Comparison of ENCODE assay signal across 11 cellular contexts in the genomic region with DNA sequence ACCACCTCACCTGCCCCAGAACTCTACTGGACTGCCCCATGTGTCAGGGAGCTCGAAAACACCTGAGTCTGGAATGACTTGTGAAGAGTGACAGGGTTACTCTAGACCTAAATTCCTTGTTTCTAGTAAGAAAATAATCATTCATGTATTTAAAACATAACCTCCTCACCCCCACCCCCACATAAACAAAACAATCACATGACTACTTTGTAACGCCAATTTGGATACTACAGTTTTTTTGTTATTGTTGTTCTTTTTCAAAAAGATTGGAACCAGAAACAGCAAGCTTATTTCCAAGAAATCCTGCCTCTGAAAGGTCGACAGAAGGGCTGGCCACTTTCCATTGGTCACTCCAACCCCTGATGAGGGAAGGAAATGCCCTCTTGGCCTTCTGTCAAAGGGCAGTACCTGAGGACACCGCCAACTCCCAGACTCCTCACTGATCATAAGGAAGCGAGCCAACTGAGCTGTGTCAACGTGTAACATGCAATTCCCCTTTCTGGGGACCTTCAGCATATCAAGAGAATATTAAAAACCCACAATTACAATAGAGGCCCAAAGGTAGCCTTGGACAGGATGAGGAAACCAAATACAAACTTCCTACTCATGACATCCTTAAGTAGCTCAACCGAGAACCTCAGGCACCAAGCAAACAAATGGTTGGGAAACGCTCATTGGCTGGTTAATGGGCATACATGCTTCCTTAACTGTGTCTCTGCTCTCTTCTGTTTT. TPM values are rescaled to one million over a fixed set of nuclear protein-coding genes. Genes with fewer than 3 reads are reported as not detected.
DNase-seq lines count a peak whose midpoint lies in the region; ATAC-seq and TF ChIP-seq lines count a peak whose summit lies in the region.
"Had no signal": no experiment of that assay in that cellular context is flagged by ENCODE, and none has a peak within 500 bp of the region (broad histone marks: within the 10 kb centered on the region; RNA-seq: fewer than 3 reads in every experiment).

No MANE protein-coding gene starts in this region.

- H3K4me1 ChIP-seq in heart left ventricle (peaks cover 4 to 42% (median 34%) of the 10 kb centered on the region in 12 donors), mucosa of rectum (ENCODE audit: control insufficient read depth in 2 of 2, insufficient read depth in 2 of 2, low read length in 2 of 2) (peaks cover 30 to 35% of the 10 kb centered on the region in 2 donors), upper lobe of left lung (peaks cover 22 to 39% (median 31%) of the 10 kb centered on the region in 4 donors), tibial artery (peaks cover 0 to 34% (median 21%) of the 10 kb centered on the region in 4 donors)

- peak overlapping the region; percentile 54 to 55 for H3K9ac ChIP-seq in mucosa of rectum (ENCODE audit: low read depth in 1 of 2, low read length in 2 of 2)

- H3K36me3 ChIP-seq in heart left ventricle = peaks cover 0 to 9% (median 3%) of the 10 kb centered on the region in 9 donors
- H3K36me3 ChIP-seq in mucosa of rectum (ENCODE audit: control insufficient read depth in 2 of 2, insufficient read depth in 2 of 2, low read length in 2 of 2) = peaks cover 0 to 7% of the 10 kb centered on the region in 2 donors
- H3K36me3 ChIP-seq in upper lobe of left lung = no peaks in the 10 kb centered on the region
- peaks cover 0 to 2% (median 0%) of the 10 kb centered on the region in 3 donors for H3K36me3 ChIP-seq in tibial artery

- no peak for TF ChIP-seq CTCF in heart left ventricle (IDR thresholded peaks at IDR 0.05)
- no peak for TF ChIP-seq CTCF in upper lobe of left lung (IDR thresholded peaks at IDR 0.05)
- TF ChIP-seq CTCF in tibial artery (IDR thresholded peaks at IDR 0.05) = no peak

- intact Hi-C loops in heart left ventricle (cut with DNase I) (loop anchor here in 2 of 10 donors (5.0 to 10.0 kb wide), 2 partner anchors 99 to 917 kb away; partner anchors contain the start of gene RANBP9 (in 1 of the 2)), Right ventricle myocardium superior (cut with DNase I) (no loop called here), tibial artery (cut with DNase I; ENCODE audit: low total_unique reads) (no loop called here)

- ATAC-seq in heart left ventricle = no peak
- no peak for ATAC-seq in Right ventricle myocardium superior (ENCODE audit: poor library complexity)
- ATAC-seq in upper lobe of left lung (ENCODE audit: low FRiP score in 2 of 2) = no peak

- TF ChIP-seq EP300 in upper lobe of left lung (IDR thresholded peaks at IDR 0.05) = no peak

- TF ChIP-seq POLR2A in heart left ventricle (IDR thresholded peaks at IDR 0.05) = no peak
- no peak for TF ChIP-seq POLR2A in upper lobe of left lung (IDR thresholded peaks at IDR 0.05)

- DNase-seq in heart left ventricle (peak in 2 of 5 donors; percentile 18 to 29), Right ventricle myocardium superior (no peak), T47D (ENCODE audit: low read depth in 1 of 2, low spot score in 1 of 2) (peak; percentile 23 to 57), upper lobe of left lung (peak in 1 of 2 donors; percentile 57), activated gamma-delta T cell (lab: John Stamatoyannopoulos, UW) (no peak), tibial artery (no peak)
- no peak for DNase-seq in stimulated activated naive CD4-positive, alpha-beta T cell (lab: John Stamatoyannopoulos, UW)
- DNase-seq: activated effector memory CD4-positive, alpha-beta T cell treated with anti-CD3 and anti-CD28 coated beads, Interleukin-2, amount 50 U/mL, for 16 hours; effector CD4-positive, alpha-beta T cell; NCI-H526 had no signal

- H3K9me3 ChIP-seq in heart left ventricle = no peaks in the 10 kb centered on the region
- H3K9me3 ChIP-seq in mucosa of rectum (ENCODE audit: control insufficient read depth in 2 of 2, low read length in 2 of 2) = no peaks in the 10 kb centered on the region
- no peaks in the 10 kb centered on the region for H3K9me3 ChIP-seq in upper lobe of left lung
- H3K9me3 ChIP-seq in tibial artery = no peaks in the 10 kb centered on the region

- in situ Hi-C loops in T47D (cut with HindIII; ENCODE audit: low pct_unique_long_range_greater_than_20kb, low sequenced_read_pairs) = no loop called here

- H3K27me3 ChIP-seq in heart left ventricle (no peaks in the 10 kb centered on the region), mucosa of rectum (ENCODE audit: control insufficient read depth in 2 of 2, insufficient read depth in 2 of 2, low read length in 2 of 2) (no peaks in the 10 kb centered on the region), upper lobe of left lung (no peaks in the 10 kb centered on the region), tibial artery (no peaks in the 10 kb centered on the region)

- 41 to 57% (median 43%) methylated on average over 8 of the region's 8 CpGs for WGBS in heart left ventricle, 4 donors
- 27 to 42% methylated on average over 8 of the region's 8 CpGs for WGBS in upper lobe of left lung, 2 donors

- H3K27ac ChIP-seq in heart left ventricle = peak overlapping the region in 9 of 12 donors; percentile 9 to 99 (median 37)
- H3K27ac ChIP-seq in mucosa of rectum (ENCODE audit: low read depth in 2 of 2, low read length in 2 of 2) = peak overlapping the region; percentile 69 to 97
- H3K27ac ChIP-seq in upper lobe of left lung = peak overlapping the region; percentile 38 to 94 (median 59)
- peak overlapping the region in 1 of 2 donors; percentile 27 for H3K27ac ChIP-seq in tibial artery

- H3K4me3 ChIP-seq in heart left ventricle (no peak overlapping the region), mucosa of rectum (ENCODE audit: low read length in 2 of 2) (peak overlapping the region in 1 of 2 donors; percentile 20), upper lobe of left lung (no peak overlapping the region), tibial artery (no peak overlapping the region)

RNA-seq across cellular contexts. Expression of gene MCUR1, which starts 2.6 kb away (rescaled TPM):
- total RNA-seq in heart left ventricle (10 to 100 TPM; 16.3 to 32.1 (median 28.0) TPM), Right ventricle myocardium superior (35.7 TPM), upper lobe of left lung (10 to 100 TPM in 5 of 6 donors, 1 to 10 TPM in 1; 9.4 to 34.6 (median 26.5) TPM)
- 10 to 100 TPM; 12.6 to 62.0 TPM for polyA plus RNA-seq in heart left ventricle

Comparison
In these comparisons a context has a peak if more than half of its experiments do, and no peak if none do; other contexts are left out.
1. DNase-seq: peak in T47D (2 of 2); none in Right ventricle myocardium superior (single experiment), activated gamma-delta T cell (single experiment), stimulated activated naive CD4-positive, alpha-beta T cell (0 of 6) and tibial artery (0 of 2).